In genomic region chr7:28083159-28083997, GRCh38 we compare ENCODE assay signal across 14 cellular contexts.
A peak's percentile ranks its signal among the peaks of the same experiment; 100 is the strongest.
DNase-seq lines count a peak whose midpoint lies in the region; ATAC-seq and TF ChIP-seq lines count a peak whose summit lies in the region.
"Had no signal": no experiment of that assay in that cellular context is flagged by ENCODE, and none has a peak within 500 bp of the region (broad histone marks: within the 10 kb centered on the region; RNA-seq: fewer than 3 reads in every experiment).

No MANE protein-coding gene starts in this region.

- no peaks in the 10 kb centered on the region for H3K9me3 Mint-ChIP-seq in activated CD8-positive, alpha-beta memory T cell treated with anti-CD3 and anti-CD28 coated beads, Interleukin-2, amount 10 ng/mL, durations not matched to agents 7 days and 5 days (ENCODE audit: low read depth)

- H3K27ac Mint-ChIP-seq in activated CD8-positive, alpha-beta memory T cell treated with anti-CD3 and anti-CD28 coated beads, Interleukin-2, amount 10 ng/mL, durations not matched to agents 7 days and 5 days: no peak overlapping the region
- H3K27ac Mint-ChIP-seq: activated CD8-positive, alpha-beta T cell treated with anti-CD3 and anti-CD28 coated beads, Interleukin-2, amount 10 ng/mL, durations not matched to agents 7 days and 5 days had no signal

- peaks cover 22 to 47% of the 10 kb centered on the region in 2 donors for H3K4me1 ChIP-seq in gastrocnemius medialis

- peak; percentile 88 for DNase-seq in GF-D8 (lab: John Stamatoyannopoulos, UW)
- peak; percentile 66 for DNase-seq in SKM-1 (lab: John Stamatoyannopoulos, UW; ENCODE audit: unreplicated experiment)
- DNase-seq in left ventricle myocardium superior: no peak
- peak; percentile 58 to 67 for DNase-seq in gastrocnemius medialis
- no peak for DNase-seq in NCI-H1092 (lab: John Stamatoyannopoulos, UW)
- no peak for DNase-seq in globus pallidus (ENCODE audit: low spot score)
- no peak for DNase-seq in activated CD8-positive, alpha-beta memory T cell treated with anti-CD3 and anti-CD28 coated beads, Interleukin-2, amount 10 ng/mL, durations not matched to agents 7 days and 5 days
- DNase-seq: activated CD8-positive, alpha-beta T cell treated with anti-CD3 and anti-CD28 coated beads, Interleukin-2, amount 10 ng/mL, durations not matched to agents 7 days and 5 days; amniotic stem cell; erythroblast; stimulated activated CD4-positive, alpha-beta T cell treated with anti-CD3 and anti-CD28 coated beads, Interleukin-12 subunit alpha, Interleukin-12 subunit beta, amount 100 ng/mL, for 4 hours; stimulated activated naive CD4-positive, alpha-beta T cell had no signal

- H3K36me3 Mint-ChIP-seq in activated CD8-positive, alpha-beta memory T cell treated with anti-CD3 and anti-CD28 coated beads, Interleukin-2, amount 10 ng/mL, durations not matched to agents 7 days and 5 days: no peaks in the 10 kb centered on the region

- H3K4me3 Mint-ChIP-seq in activated CD8-positive, alpha-beta memory T cell treated with anti-CD3 and anti-CD28 coated beads, Interleukin-2, amount 10 ng/mL, durations not matched to agents 7 days and 5 days: no peak overlapping the region
- H3K4me3 Mint-ChIP-seq: activated CD8-positive, alpha-beta T cell treated with anti-CD3 and anti-CD28 coated beads, Interleukin-2, amount 10 ng/mL, durations not matched to agents 7 days and 5 days had no signal

- no peak for TF ChIP-seq POLR2A in gastrocnemius medialis (IDR thresholded peaks at IDR 0.05)

- H3K4me3 ChIP-seq in gastrocnemius medialis: no peak overlapping the region
- H3K4me3 ChIP-seq: SK-N-MC had no signal

- H3K9me3 ChIP-seq in gastrocnemius medialis: no peaks in the 10 kb centered on the region

- in situ Hi-C loops in gastrocnemius medialis (cut with MboI; ENCODE audit: low sequenced_read_pairs in 4 of 4): loop anchor here in 1 of 4 donors (25.0 kb wide), 1 partner anchor 896 kb away; the partner anchor contains the start of gene HOXA11

- peak overlapping the region; percentile 63 to 77 (median 70) for H3K27ac ChIP-seq in gastrocnemius medialis
- H3K27ac ChIP-seq: SK-N-MC had no signal

- intact Hi-C loops in left ventricle myocardium superior (cut with micrococcal nuclease): no loop called here
- intact Hi-C loops in gastrocnemius medialis (cut with DNase I; ENCODE audit: low total_unique reads): no loop called here

- no peaks in the 10 kb centered on the region for H3K27me3 Mint-ChIP-seq in activated CD8-positive, alpha-beta memory T cell treated with anti-CD3 and anti-CD28 coated beads, Interleukin-2, amount 10 ng/mL, durations not matched to agents 7 days and 5 days

- CTCF ChIA-PET in activated CD8-positive, alpha-beta memory T cell treated with anti-CD3 and anti-CD28 coated beads, Interleukin-2, amount 10 ng/mL, durations not matched to agents 7 days and 5 days (lab: Charles Lee): interaction anchor here (1.2 to 5.1 kb wide), 4 partner anchors 10 to 22 kb away, joined by 4 to 18 read pairs (median 6); no protein-coding TSS in a partner anchor

- peaks cover 1% of the 10 kb centered on the region for H3K4me1 Mint-ChIP-seq in activated CD8-positive, alpha-beta memory T cell treated with anti-CD3 and anti-CD28 coated beads, Interleukin-2, amount 10 ng/mL, durations not matched to agents 7 days and 5 days

- peak in 1 of 5 experiments; percentile 13 for TF ChIP-seq CTCF in gastrocnemius medialis (IDR thresholded peaks at IDR 0.05 in 4 of 5, conservative IDR thresholded peaks at IDR 0.05 in 1 of 5)

- ATAC-seq in left ventricle myocardium superior: peak; percentile 43
- ATAC-seq in gastrocnemius medialis: peak; percentile 98
- no peak for ATAC-seq in HG03520 (IDR thresholded peaks at IDR 0.05; ENCODE audit: unreplicated experiment)
- no peak for ATAC-seq in activated CD8-positive, alpha-beta memory T cell treated with anti-CD3 and anti-CD28 coated beads, Interleukin-2, amount 10 ng/mL, durations not matched to agents 7 days and 5 days
- ATAC-seq: activated CD8-positive, alpha-beta T cell treated with anti-CD3 and anti-CD28 coated beads, Interleukin-2, amount 10 ng/mL, durations not matched to agents 7 days and 5 days had no signal

- H3K36me3 ChIP-seq in gastrocnemius medialis: no peaks in the 10 kb centered on the region

- H3K27me3 ChIP-seq in gastrocnemius medialis: no peaks in the 10 kb centered on the region

Comparison
In these comparisons a context has a peak if more than half of its experiments do, and no peak if none do; other contexts are left out.
1. DNase-seq: peak in GF-D8 (single experiment), SKM-1 (single experiment) and gastrocnemius medialis (2 of 2); none in left ventricle myocardium superior (single experiment), NCI-H1092 (single experiment), globus pallidus (single experiment) and activated CD8-positive, alpha-beta memory T cell treated with anti-CD3 and anti-CD28 coated beads, Interleukin-2, amount 10 ng/mL, durations not matched to agents 7 days and 5 days (single experiment).
2. ATAC-seq: peak in left ventricle myocardium superior (single experiment) and gastrocnemius medialis (2 of 2); none in HG03520 (single experiment) and activated CD8-positive, alpha-beta memory T cell treated with anti-CD3 and anti-CD28 coated beads, Interleukin-2, amount 10 ng/mL, durations not matched to agents 7 days and 5 days (single experiment).